1 cellular context compared by ENCODE assay signal in the genomic region with DNA sequence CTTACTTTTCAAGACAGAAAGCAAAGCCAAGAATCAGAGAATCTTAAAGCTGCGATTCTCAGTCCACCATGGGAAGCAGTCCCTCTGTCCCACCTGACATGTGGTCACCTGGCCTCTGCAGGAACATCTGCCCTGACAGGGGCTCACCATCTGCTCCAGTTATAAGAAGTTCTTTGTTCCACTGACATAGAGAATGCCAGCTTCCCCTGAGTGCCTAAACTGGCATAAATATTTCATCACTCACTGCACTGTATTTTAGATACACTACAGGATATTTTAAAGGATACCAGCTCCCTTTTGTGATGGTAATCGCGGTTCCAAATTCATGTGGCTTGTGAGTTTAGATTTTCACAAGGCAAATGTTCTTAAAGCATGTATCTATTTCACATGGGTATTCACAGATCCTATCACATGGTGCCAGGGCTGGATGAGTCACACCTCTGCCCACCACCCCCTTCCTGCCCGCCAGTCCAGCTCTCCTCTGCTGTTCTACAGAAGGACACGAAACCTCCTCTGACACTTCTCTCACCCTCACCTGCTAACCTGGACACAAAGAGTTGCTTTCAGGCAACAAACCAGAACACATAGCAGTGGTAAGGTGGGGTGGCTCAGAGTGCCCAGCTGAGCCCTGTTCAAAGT.
TF ChIP-seq lines count a peak whose summit lies in the region.

No MANE protein-coding gene starts in this region.

TF ChIP-seq in GM23338, 12 proteins besides CTCF, POLR2A, EP300 and RAD21 (continued from another document):
- TF ChIP-seq, protein P1, sequence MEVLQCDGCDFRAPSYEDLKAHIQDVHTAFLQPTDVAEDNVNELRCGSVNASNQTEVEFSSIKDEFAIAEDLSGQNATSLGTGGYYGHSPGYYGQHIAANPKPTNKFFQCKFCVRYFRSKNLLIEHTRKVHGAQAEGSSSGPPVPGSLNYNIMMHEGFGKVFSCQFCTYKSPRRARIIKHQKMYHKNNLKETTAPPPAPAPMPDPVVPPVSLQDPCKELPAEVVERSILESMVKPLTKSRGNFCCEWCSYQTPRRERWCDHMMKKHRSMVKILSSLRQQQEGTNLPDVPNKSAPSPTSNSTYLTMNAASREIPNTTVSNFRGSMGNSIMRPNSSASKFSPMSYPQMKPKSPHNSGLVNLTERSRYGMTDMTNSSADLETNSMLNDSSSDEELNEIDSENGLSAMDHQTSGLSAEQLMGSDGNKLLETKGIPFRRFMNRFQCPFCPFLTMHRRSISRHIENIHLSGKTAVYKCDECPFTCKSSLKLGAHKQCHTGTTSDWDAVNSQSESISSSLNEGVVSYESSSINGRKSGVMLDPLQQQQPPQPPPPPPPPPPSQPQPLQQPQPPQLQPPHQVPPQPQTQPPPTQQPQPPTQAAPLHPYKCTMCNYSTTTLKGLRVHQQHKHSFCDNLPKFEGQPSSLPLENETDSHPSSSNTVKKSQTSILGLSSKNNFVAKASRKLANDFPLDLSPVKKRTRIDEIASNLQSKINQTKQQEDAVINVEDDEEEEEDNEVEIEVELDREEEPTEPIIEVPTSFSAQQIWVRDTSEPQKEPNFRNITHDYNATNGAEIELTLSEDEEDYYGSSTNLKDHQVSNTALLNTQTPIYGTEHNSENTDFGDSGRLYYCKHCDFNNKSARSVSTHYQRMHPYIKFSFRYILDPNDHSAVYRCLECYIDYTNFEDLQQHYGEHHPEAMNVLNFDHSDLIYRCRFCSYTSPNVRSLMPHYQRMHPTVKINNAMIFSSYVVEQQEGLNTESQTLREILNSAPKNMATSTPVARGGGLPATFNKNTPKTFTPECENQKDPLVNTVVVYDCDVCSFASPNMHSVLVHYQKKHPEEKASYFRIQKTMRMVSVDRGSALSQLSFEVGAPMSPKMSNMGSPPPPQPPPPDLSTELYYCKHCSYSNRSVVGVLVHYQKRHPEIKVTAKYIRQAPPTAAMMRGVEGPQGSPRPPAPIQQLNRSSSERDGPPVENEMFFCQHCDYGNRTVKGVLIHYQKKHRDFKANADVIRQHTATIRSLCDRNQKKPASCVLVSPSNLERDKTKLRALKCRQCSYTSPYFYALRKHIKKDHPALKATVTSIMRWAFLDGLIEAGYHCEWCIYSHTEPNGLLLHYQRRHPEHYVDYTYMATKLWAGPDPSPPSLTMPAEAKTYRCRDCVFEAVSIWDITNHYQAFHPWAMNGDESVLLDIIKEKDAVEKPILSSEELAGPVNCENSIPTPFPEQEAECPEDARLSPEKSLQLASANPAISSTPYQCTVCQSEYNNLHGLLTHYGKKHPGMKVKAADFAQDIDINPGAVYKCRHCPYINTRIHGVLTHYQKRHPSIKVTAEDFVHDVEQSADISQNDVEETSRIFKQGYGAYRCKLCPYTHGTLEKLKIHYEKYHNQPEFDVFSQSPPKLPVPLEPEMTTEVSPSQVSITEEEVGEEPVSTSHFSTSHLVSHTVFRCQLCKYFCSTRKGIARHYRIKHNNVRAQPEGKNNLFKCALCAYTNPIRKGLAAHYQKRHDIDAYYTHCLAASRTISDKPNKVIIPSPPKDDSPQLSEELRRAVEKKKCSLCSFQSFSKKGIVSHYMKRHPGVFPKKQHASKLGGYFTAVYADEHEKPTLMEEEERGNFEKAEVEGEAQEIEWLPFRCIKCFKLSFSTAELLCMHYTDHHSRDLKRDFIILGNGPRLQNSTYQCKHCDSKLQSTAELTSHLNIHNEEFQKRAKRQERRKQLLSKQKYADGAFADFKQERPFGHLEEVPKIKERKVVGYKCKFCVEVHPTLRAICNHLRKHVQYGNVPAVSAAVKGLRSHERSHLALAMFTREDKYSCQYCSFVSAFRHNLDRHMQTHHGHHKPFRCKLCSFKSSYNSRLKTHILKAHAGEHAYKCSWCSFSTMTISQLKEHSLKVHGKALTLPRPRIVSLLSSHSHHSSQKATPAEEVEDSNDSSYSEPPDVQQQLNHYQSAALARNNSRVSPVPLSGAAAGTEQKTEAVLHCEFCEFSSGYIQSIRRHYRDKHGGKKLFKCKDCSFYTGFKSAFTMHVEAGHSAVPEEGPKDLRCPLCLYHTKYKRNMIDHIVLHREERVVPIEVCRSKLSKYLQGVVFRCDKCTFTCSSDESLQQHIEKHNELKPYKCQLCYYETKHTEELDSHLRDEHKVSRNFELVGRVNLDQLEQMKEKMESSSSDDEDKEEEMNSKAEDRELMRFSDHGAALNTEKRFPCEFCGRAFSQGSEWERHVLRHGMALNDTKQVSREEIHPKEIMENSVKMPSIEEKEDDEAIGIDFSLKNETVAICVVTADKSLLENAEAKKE (CRISPR knock-in tag; IDR thresholded peaks at IDR 0.05): no peak
- TF ChIP-seq, protein P2, sequence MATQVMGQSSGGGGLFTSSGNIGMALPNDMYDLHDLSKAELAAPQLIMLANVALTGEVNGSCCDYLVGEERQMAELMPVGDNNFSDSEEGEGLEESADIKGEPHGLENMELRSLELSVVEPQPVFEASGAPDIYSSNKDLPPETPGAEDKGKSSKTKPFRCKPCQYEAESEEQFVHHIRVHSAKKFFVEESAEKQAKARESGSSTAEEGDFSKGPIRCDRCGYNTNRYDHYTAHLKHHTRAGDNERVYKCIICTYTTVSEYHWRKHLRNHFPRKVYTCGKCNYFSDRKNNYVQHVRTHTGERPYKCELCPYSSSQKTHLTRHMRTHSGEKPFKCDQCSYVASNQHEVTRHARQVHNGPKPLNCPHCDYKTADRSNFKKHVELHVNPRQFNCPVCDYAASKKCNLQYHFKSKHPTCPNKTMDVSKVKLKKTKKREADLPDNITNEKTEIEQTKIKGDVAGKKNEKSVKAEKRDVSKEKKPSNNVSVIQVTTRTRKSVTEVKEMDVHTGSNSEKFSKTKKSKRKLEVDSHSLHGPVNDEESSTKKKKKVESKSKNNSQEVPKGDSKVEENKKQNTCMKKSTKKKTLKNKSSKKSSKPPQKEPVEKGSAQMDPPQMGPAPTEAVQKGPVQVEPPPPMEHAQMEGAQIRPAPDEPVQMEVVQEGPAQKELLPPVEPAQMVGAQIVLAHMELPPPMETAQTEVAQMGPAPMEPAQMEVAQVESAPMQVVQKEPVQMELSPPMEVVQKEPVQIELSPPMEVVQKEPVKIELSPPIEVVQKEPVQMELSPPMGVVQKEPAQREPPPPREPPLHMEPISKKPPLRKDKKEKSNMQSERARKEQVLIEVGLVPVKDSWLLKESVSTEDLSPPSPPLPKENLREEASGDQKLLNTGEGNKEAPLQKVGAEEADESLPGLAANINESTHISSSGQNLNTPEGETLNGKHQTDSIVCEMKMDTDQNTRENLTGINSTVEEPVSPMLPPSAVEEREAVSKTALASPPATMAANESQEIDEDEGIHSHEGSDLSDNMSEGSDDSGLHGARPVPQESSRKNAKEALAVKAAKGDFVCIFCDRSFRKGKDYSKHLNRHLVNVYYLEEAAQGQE (IDR thresholded peaks at IDR 0.05; ENCODE audit: unreplicated experiment): no peak
- no peak for TF ChIP-seq JUNB (IDR thresholded peaks at IDR 0.05; ENCODE audit: unreplicated experiment)
- no peak for TF ChIP-seq CREB1 (CRISPR knock-in tag; IDR thresholded peaks at IDR 0.05; ENCODE audit: low read depth)
